ENCODE assay signal across 8 cellular contexts in genomic region chr10:72335394-72336258, GRCh38. TPM values are rescaled to one million over a fixed set of nuclear protein-coding genes. Genes with fewer than 3 reads are reported as not detected.
DNase-seq lines count a peak whose midpoint lies in the region; ATAC-seq and TF ChIP-seq lines count a peak whose summit lies in the region.

No MANE protein-coding gene starts in this region.

- H3K27ac ChIP-seq in C4-2B (peak overlapping the region; percentile 19; the same call in 1 of the 2 replicates), cardiac muscle cell (peak overlapping the region; percentile 95), skin epidermis (peak overlapping the region; percentile 8 to 87 (median 73))

- peak; percentile 43 for ATAC-seq in GM19438 (IDR thresholded peaks at IDR 0.05; ENCODE audit: low read depth, unreplicated experiment)
- ATAC-seq in HG03520 (IDR thresholded peaks at IDR 0.05; ENCODE audit: unreplicated experiment) = peak; percentile 24

- H3K4me3 ChIP-seq in cardiac muscle cell (no peak overlapping the region), skin epidermis (peak overlapping the region in 1 of 7 experiments; percentile 8)

- no peaks in the 10 kb centered on the region for H3K27me3 ChIP-seq in cardiac muscle cell

- H3K9me3 ChIP-seq in cardiac muscle cell (ENCODE audit: low read depth) = no peaks in the 10 kb centered on the region

- H3K36me3 ChIP-seq in cardiac muscle cell = peaks cover 10% of the 10 kb centered on the region

- H3K4me1 ChIP-seq in cardiac muscle cell (ENCODE audit: low read depth) = peaks cover 30% of the 10 kb centered on the region

- TF ChIP-seq CTCF in C4-2B (conservative IDR thresholded peaks at IDR 0.05) = no peak
- peak; percentile 15 for TF ChIP-seq CTCF in cardiac muscle cell (IDR thresholded peaks at IDR 0.05; ENCODE audit: low read depth, low read length)

- peak; percentile 54 for DNase-seq in activated T-cell treated with anti-CD3 and anti-CD28 coated beads, Interleukin-2, amount 50 U/mL, for 1 hour
- DNase-seq in cardiac muscle cell (ENCODE audit: low read depth in 1 of 2, low spot score in 1 of 2) (peak in 1 of 2 donors; percentile 89), NCI-H1048 (lab: John Stamatoyannopoulos, UW) (no peak), NCI-H510A (lab: John Stamatoyannopoulos, UW) (no peak)

RNA-seq across cellular contexts. Expression of gene DNAJB12, which starts 19.1 kb away (rescaled TPM):
- total RNA-seq in cardiac muscle cell = 29.3 and 32.0 TPM in 2 replicates
- polyA plus RNA-seq in cardiac muscle cell = 23.8 and 34.2 TPM in 2 replicates

Comparison
In these comparisons a context has a peak if more than half of its experiments do, and no peak if none do; other contexts are left out.
1. H3K27ac ChIP-seq: peak in every context shown above with its lines; median percentile 95 in cardiac muscle cell; 73 in skin epidermis; 19 in C4-2B.